ENCODE assay signal across 8 cellular contexts in genomic region chr15:72118400-72118978, GRCh38. TPM values are rescaled to one million over a fixed set of nuclear protein-coding genes. Genes with fewer than 3 reads are reported as not detected.
DNase-seq lines count a peak whose midpoint lies in the region; ATAC-seq and TF ChIP-seq lines count a peak whose summit lies in the region.

TSS of gene SENP8 (plus strand) at chr15:72118403. CDS start at chr15:72139624, 21,221 bp downstream.

- no peaks in the 10 kb centered on the region for H3K27me3 ChIP-seq in mucosa of rectum (ENCODE audit: control insufficient read depth in 2 of 2, insufficient read depth in 2 of 2, low read length in 2 of 2)

- H3K9me3 ChIP-seq in mucosa of rectum (ENCODE audit: control insufficient read depth in 2 of 2, low read length in 2 of 2): no peaks in the 10 kb centered on the region

- H3K27ac ChIP-seq in mucosa of rectum (ENCODE audit: low read depth in 2 of 2, low read length in 2 of 2): peak within 1 kb of the TSS; percentile 95 to 97

- peak within 1 kb of the TSS; percentile 96 to 97 for H3K9ac ChIP-seq in mucosa of rectum (ENCODE audit: low read depth in 1 of 2, low read length in 2 of 2)

- ATAC-seq in HG03135 (IDR thresholded peaks at IDR 0.05; ENCODE audit: unreplicated experiment): no peak

- no peaks in the 10 kb centered on the region for H3K36me3 ChIP-seq in mucosa of rectum (ENCODE audit: control insufficient read depth in 2 of 2, insufficient read depth in 2 of 2, low read length in 2 of 2)

- DNase-seq in T-helper 2 cell treated with Interferon-gamma antibody and Interleukin-4, amounts not matched to agents 5 μg/mL and 100 μg/mL, for 36 hours (ENCODE audit: low spot score): no peak
- DNase-seq in T-helper 2 cell: no peak
- no peak for DNase-seq in HFFc6
- peak; percentile 80 for DNase-seq in effector CD8-positive, alpha-beta T cell (lab: John Stamatoyannopoulos, UW)
- no peak for DNase-seq in effector CD4-positive, alpha-beta T cell

- TF ChIP-seq CTCF in HFFc6 (IDR thresholded peaks at IDR 0.05): no peak

- peak within 1 kb of the TSS; percentile 94 to 99 for H3K4me3 ChIP-seq in mucosa of rectum (ENCODE audit: low read length in 2 of 2)

- no peaks in the 10 kb centered on the region for H3K36me3 Mint-ChIP-seq in T-helper 2 cell treated with Interferon-gamma antibody and Interleukin-4, amounts not matched to agents 5 μg/mL and 100 μg/mL, for 36 hours (ENCODE audit: low read depth)
- peaks cover 4% of the 10 kb centered on the region; the same call in 1 of the 2 replicates for H3K36me3 Mint-ChIP-seq in HFFc6 (ENCODE audit: low read depth)

- H3K4me1 ChIP-seq in mucosa of rectum (ENCODE audit: control insufficient read depth in 2 of 2, insufficient read depth in 2 of 2, low read length in 2 of 2): peaks cover 10 to 18% of the 10 kb centered on the region in 2 donors

- peak within 1 kb of the TSS; percentile 97 for H3K4me3 Mint-ChIP-seq in T-helper 2 cell treated with Interferon-gamma antibody and Interleukin-4, amounts not matched to agents 5 μg/mL and 100 μg/mL, for 36 hours
- peak within 1 kb of the TSS; percentile 94 for H3K4me3 Mint-ChIP-seq in HFFc6

- H3K27ac Mint-ChIP-seq in T-helper 2 cell treated with Interferon-gamma antibody and Interleukin-4, amounts not matched to agents 5 μg/mL and 100 μg/mL, for 36 hours: peak within 1 kb of the TSS; percentile 99
- peak within 1 kb of the TSS; percentile 100 for H3K27ac Mint-ChIP-seq in HFFc6

- peaks cover 15% of the 10 kb centered on the region for H3K27me3 Mint-ChIP-seq in T-helper 2 cell treated with Interferon-gamma antibody and Interleukin-4, amounts not matched to agents 5 μg/mL and 100 μg/mL, for 36 hours (ENCODE audit: low read depth)
- H3K27me3 Mint-ChIP-seq in HFFc6 (ENCODE audit: insufficient read depth): peaks cover 3% of the 10 kb centered on the region; the same call in 1 of the 2 replicates

- H3K9me3 Mint-ChIP-seq in T-helper 2 cell treated with Interferon-gamma antibody and Interleukin-4, amounts not matched to agents 5 μg/mL and 100 μg/mL, for 36 hours: no peaks in the 10 kb centered on the region
- no peaks in the 10 kb centered on the region for H3K9me3 Mint-ChIP-seq in HFFc6

- H3K4me1 Mint-ChIP-seq in T-helper 2 cell treated with Interferon-gamma antibody and Interleukin-4, amounts not matched to agents 5 μg/mL and 100 μg/mL, for 36 hours (ENCODE audit: low read depth): peaks cover 24% of the 10 kb centered on the region
- peaks cover 46% of the 10 kb centered on the region for H3K4me1 Mint-ChIP-seq in HFFc6 (ENCODE audit: low read depth)

TF ChIP-seq in PFSK-1, 5 proteins besides CTCF, POLR2A, EP300 and RAD21:
- TF ChIP-seq FOXP2 (optimal IDR thresholded peaks at IDR 0.05; ENCODE audit: borderline replicate concordance, extremely low read depth, extremely low read length, insufficient read depth): peak; percentile 5
- peak in 1 of 2 experiments; percentile 13; a peak in 1 of 4 replicates for TF ChIP-seq REST (IDR thresholded peaks at IDR 0.05; ENCODE audit: insufficient read depth in 1 of 2, low read depth in 2 of 2, low read length in 2 of 2)
- no peak for TF ChIP-seq SIN3A (IDR thresholded peaks at IDR 0.05; ENCODE audit: borderline replicate concordance, insufficient read depth, low read length)
- TF ChIP-seq POLR2AphosphoS5 (IDR thresholded peaks at IDR 0.05; ENCODE audit: low read depth, low read length): peak; percentile 86
- peak; percentile 64; the same call in 1 of the 2 replicates for TF ChIP-seq TAF1 (IDR thresholded peaks at IDR 0.05; ENCODE audit: borderline replicate concordance, insufficient read depth, low read length)

RNA-seq across cellular contexts. Expression of gene SENP8, which starts in this region (rescaled TPM):
- 1 to 10 TPM; 3.4 to 4.8 (median 3.8) TPM for total RNA-seq in HFFc6 (2021; fragmentation: NEBNext Ultra II Directional; extraction: Animal tissue kit (Norgen Biotek cat#: 25700))
- 0.64 TPM for polyA plus RNA-seq in PFSK-1 (2012; ENCODE audit: insufficient read length, low read depth)
